22 cellular contexts compared by ENCODE assay signal in the genomic region with DNA sequence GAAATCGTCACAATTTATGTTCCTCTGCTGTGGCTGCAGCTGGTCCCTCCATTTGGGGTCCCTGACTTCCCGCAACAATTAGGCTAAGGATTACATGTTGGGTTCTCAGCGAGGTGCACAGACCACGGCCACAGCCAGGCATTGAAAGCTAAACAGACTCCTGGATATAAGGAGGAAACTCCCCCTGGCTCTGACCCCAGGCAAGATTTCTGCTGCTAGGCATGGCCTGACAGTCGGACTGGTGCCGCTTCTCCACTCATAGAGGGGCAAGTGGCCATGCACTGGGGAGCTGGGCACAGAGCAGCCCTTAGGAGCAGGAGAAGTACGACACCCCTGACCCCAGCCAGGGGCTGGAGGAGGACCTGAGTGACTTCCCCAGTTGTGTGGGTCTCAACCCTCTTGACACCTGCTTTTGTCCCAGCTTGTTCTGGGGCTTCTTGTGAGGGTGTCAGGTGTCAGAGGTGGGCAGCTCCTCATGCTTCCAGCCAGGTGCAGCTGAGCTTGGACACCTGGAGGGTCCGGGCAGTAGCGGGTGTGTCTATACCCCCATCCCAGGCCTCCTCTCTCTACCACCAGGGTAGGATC.
"Had no signal": no experiment of that assay in that cellular context is flagged by ENCODE, and none has a peak within 500 bp of the region (broad histone marks: within the 10 kb centered on the region; RNA-seq: fewer than 3 reads in every experiment).

No MANE protein-coding gene starts in this region.

- H3K36me3 ChIP-seq: adrenal gland, ascending aorta, brain microvascular endothelial cell, suprapubic skin had no signal

- H2AFZ ChIP-seq: hepatocyte, parathyroid adenoma had no signal

- H3K4me2 ChIP-seq: hepatocyte had no signal

- H3K4me3 ChIP-seq: adrenal gland, ascending aorta, coronary artery, hepatocyte, suprapubic skin had no signal

- ATAC-seq: activated CD4-positive, CD25-positive, alpha-beta regulatory T cell treated with anti-CD3 and anti-CD28 coated beads, Interleukin-2, amount 50 U/mL, for 24 hours; activated CD8-positive, alpha-beta memory T cell treated with anti-CD3 and anti-CD28 coated beads, Interleukin-2, amount 10 ng/mL, durations not matched to agents 7 days and 5 days; activated CD8-positive, alpha-beta T cell treated with anti-CD3 and anti-CD28 coated beads for 36 hours; left lobe of liver; natural killer cell treated with Interleukin-12 subunit alpha and Interleukin-12 subunit beta and Interleukin-15 and Interleukin-18, amount 100 ng/mL, for 72 hours; SK-N-SH treated with all-trans-retinoic acid at 6 μM for 48 hours; stimulated activated naive CD8-positive, alpha-beta T cell treated with anti-CD3 and anti-CD28 coated beads, Interleukin-15, Interleukin-2, amounts not matched to agents 100 U/mL and 50 U/mL, for 24 hours had no signal

- H3K9ac ChIP-seq: parathyroid adenoma had no signal

- H3K27me3 ChIP-seq: adrenal gland, ascending aorta, brain microvascular endothelial cell, hepatocyte, suprapubic skin had no signal

- H3K4me1 ChIP-seq: adrenal gland, ascending aorta, parathyroid adenoma had no signal

- H3K27ac ChIP-seq: adrenal gland, ascending aorta, brain microvascular endothelial cell, coronary artery, hepatocyte, parathyroid adenoma, suprapubic skin, VCaP had no signal

- DNase-seq: activated CD4-positive, alpha-beta T cell treated with anti-CD3 and anti-CD28 coated beads, Interleukin-2, amount 10 ng/mL, durations not matched to agents 7 days and 5 days; activated CD8-positive, alpha-beta memory T cell treated with anti-CD3 and anti-CD28 coated beads, Interleukin-2, amount 10 ng/mL, durations not matched to agents 7 days and 5 days; activated CD8-positive, alpha-beta T cell treated with anti-CD3 and anti-CD28 coated beads for 36 hours; activated gamma-delta T cell treated with Interleukin-2 at 50 U/mL for 16 hours; activated T-cell treated with anti-CD3 and anti-CD28 coated beads for 4 hours; adrenal gland; brain microvascular endothelial cell; endodermal cell; immature natural killer cell; mammary epithelial cell; stimulated activated CD4-positive, alpha-beta T cell treated with anti-CD3 and anti-CD28 coated beads, Interleukin-4, amount 100 ng/mL, for 4 hours; stimulated activated naive CD8-positive, alpha-beta T cell treated with anti-CD3 and anti-CD28 coated beads, Interleukin-15, Interleukin-2, amounts not matched to agents 100 U/mL and 50 U/mL, for 24 hours had no signal

- H3K9me3 ChIP-seq: adrenal gland, suprapubic skin had no signal
